Comparison of ENCODE assay signal across 1 cellular context in genomic region chr16:3019594-3020246, GRCh38.
TF ChIP-seq lines count a peak whose summit lies in the region.

No MANE protein-coding gene starts in this region.

TF ChIP-seq in HepG2, 621 proteins besides CTCF, POLR2A, EP300 and RAD21:
- peak; percentile 47; the same call in 1 of the 2 replicates for TF ChIP-seq ZNF24 (IDR thresholded peaks at IDR 0.05)
- TF ChIP-seq KDM5A (IDR thresholded peaks at IDR 0.05; ENCODE audit: borderline replicate concordance, low read length) = 0 out of 2 replicates have a peak, but pooled peaks have one; percentile 17
- 0 out of 2 replicates have a peak, but pooled peaks have one; percentile 30 for TF ChIP-seq CREBL2 (CRISPR knock-in tag; IDR thresholded peaks at IDR 0.05; ENCODE audit: borderline replicate concordance)
- TF ChIP-seq SAP130 (CRISPR knock-in tag; IDR thresholded peaks at IDR 0.05; ENCODE audit: low read depth) = 0 out of 2 replicates have a peak, but pooled peaks have one; percentile 6
- TF ChIP-seq MAF1 (CRISPR knock-in tag; IDR thresholded peaks at IDR 0.05; ENCODE audit: borderline replicate concordance) = no peak
- TF ChIP-seq HBP1 (CRISPR knock-in tag; IDR thresholded peaks at IDR 0.05; ENCODE audit: low read depth) = peak; percentile 94; the same call in 1 of the 2 replicates
- peak; percentile 55; the same call in 1 of the 2 replicates for TF ChIP-seq ZBTB7B (CRISPR knock-in tag; IDR thresholded peaks at IDR 0.05)
- 0 out of 2 replicates have a peak, but pooled peaks have one; percentile 33 for TF ChIP-seq AHDC1 (CRISPR knock-in tag; IDR thresholded peaks at IDR 0.05; ENCODE audit: borderline replicate concordance)
- peak; percentile 74 for TF ChIP-seq THAP7 (CRISPR knock-in tag; IDR thresholded peaks at IDR 0.05)
- no peak for TF ChIP-seq KMT2B (CRISPR knock-in tag; IDR thresholded peaks at IDR 0.05)
- TF ChIP-seq ZNF614 (CRISPR knock-in tag; IDR thresholded peaks at IDR 0.05; ENCODE audit: borderline replicate concordance) = 0 out of 2 replicates have a peak, but pooled peaks have one; percentile 3
- TF ChIP-seq HDAC1 (CRISPR knock-in tag; IDR thresholded peaks at IDR 0.05) = peak; percentile 45
- TF ChIP-seq POGK (CRISPR knock-in tag; conservative IDR thresholded peaks at IDR 0.05) = 0 out of 2 replicates have a peak, but pooled peaks have one; percentile 3
- TF ChIP-seq MXD3 (CRISPR knock-in tag; IDR thresholded peaks at IDR 0.05) = no peak
- no peak for TF ChIP-seq ZFP62 (CRISPR knock-in tag; IDR thresholded peaks at IDR 0.05)
- TF ChIP-seq HNF1B (CRISPR knock-in tag; IDR thresholded peaks at IDR 0.05) = peak; percentile 44; the same call in 1 of the 2 replicates
- TF ChIP-seq TSC22D2 (CRISPR knock-in tag; IDR thresholded peaks at IDR 0.05; ENCODE audit: borderline replicate concordance) = 0 out of 2 replicates have a peak, but pooled peaks have one; percentile 4
- TF ChIP-seq ZNF3 (CRISPR knock-in tag; IDR thresholded peaks at IDR 0.05) = 0 out of 2 replicates have a peak, but pooled peaks have one; percentile 52
